Comparison of ENCODE assay signal across 18 cellular contexts in the genomic region with DNA sequence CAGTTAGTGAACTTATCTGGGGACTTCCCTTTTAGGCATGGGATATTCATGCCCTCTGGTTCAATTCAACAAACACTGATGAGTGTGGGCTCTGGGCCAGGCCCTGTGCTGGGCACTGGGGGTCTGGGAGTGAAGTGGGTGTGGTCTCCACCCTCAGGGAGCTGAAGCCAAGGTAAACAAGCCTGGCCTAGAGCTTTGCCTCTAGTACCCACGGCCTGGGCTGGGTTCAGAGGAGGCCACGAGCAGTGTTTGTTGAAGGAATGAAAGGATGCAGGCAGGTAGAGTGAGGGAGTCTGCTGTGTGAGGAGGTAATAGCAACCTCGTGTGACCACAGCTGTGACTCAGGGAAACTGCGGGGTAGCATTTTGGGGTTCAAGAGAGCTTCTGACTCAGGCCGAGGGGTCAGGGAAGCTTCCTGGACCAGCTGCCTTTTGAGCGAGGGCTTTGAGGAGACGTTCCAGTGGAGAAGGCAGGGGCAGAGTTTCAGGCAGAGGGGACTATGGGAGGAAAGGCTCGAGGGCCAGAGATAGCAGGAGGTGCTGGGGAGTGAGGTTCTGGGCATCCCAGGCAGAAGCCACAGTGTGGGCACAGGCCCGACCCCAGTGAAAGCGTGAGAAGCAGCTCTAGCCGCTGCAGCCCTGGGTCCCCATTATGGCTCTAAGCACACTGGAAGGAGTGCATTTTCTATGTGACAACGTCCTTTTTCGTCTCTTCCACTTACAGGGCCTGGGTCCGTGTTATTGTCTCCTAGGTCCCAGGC. TPM values are rescaled to one million over a fixed set of nuclear protein-coding genes. Genes with fewer than 3 reads are reported as not detected.
DNase-seq lines count a peak whose midpoint lies in the region; ATAC-seq and TF ChIP-seq lines count a peak whose summit lies in the region.
"Had no signal": no experiment of that assay in that cellular context is flagged by ENCODE, and none has a peak within 500 bp of the region (broad histone marks: within the 10 kb centered on the region; RNA-seq: fewer than 3 reads in every experiment).

No MANE protein-coding gene starts in this region.

- H3K4me2 ChIP-seq in BLaER1, result peak overlapping the region; percentile 77
- no peak overlapping the region for H3K4me2 ChIP-seq in osteoblast (ENCODE audit: insufficient read depth, low read length)
- no peak overlapping the region for H3K4me2 ChIP-seq in PC-3 (ENCODE audit: low read length)

- CTCF ChIA-PET in PC-3 (lab: Charles Lee), result no interaction called here

- H3K79me2 ChIP-seq in osteoblast (ENCODE audit: insufficient read depth, low read length) (no peaks in the 10 kb centered on the region), PC-3 (ENCODE audit: low read length) (no peaks in the 10 kb centered on the region)

- H3K9ac ChIP-seq in BLaER1, result peak overlapping the region; percentile 19; the same call in 1 of the 2 replicates
- H3K9ac ChIP-seq in PC-3 (ENCODE audit: low read length), result no peak overlapping the region

- H3K27me3 ChIP-seq in BLaER1 (no peaks in the 10 kb centered on the region), osteoblast (ENCODE audit: insufficient read depth, low read length) (no peaks in the 10 kb centered on the region), PC-3 (ENCODE audit: low read length) (no peaks in the 10 kb centered on the region)

- no peak overlapping the region for H2AFZ ChIP-seq in osteoblast (ENCODE audit: low read length)
- H2AFZ ChIP-seq in PC-3 (ENCODE audit: low read length), result no peak overlapping the region

- H3K4me1 ChIP-seq in BLaER1 (peaks cover 36% of the 10 kb centered on the region), osteoblast (ENCODE audit: insufficient read depth, low read length) (peaks cover 3% of the 10 kb centered on the region), PC-3 (ENCODE audit: insufficient read depth, low read length) (no peaks in the 10 kb centered on the region)

- POLR2A ChIA-PET in PC-3 (lab: Charles Lee; ENCODE audit: unreplicated experiment), result no interaction called here

- H3K4me3 ChIP-seq in BLaER1 (no peak overlapping the region), osteoblast (ENCODE audit: insufficient read depth, low read length) (no peak overlapping the region), PC-3 (ENCODE audit: low read length) (no peak overlapping the region)

- intact Hi-C loops in PC-3 (cut with micrococcal nuclease), result no loop called here

- H3K9me2 ChIP-seq in PC-3 (replicated peaks; ENCODE audit: low read length), result no peaks in the 10 kb centered on the region

- H3K36me3 ChIP-seq in BLaER1, result no peaks in the 10 kb centered on the region
- H3K36me3 ChIP-seq in osteoblast (ENCODE audit: insufficient read depth, low read length), result no peaks in the 10 kb centered on the region
- no peaks in the 10 kb centered on the region for H3K36me3 ChIP-seq in PC-3 (ENCODE audit: low read depth, low read length)

- no TSS peak for BruUV-seq in PC-3 (replicated peaks; lab: Mats Ljungman, UMichigan)

- no peaks in the 10 kb centered on the region for H3K9me3 ChIP-seq in BLaER1
- no peaks in the 10 kb centered on the region for H3K9me3 ChIP-seq in osteoblast (ENCODE audit: low read depth, low read length)
- no peaks in the 10 kb centered on the region for H3K9me3 ChIP-seq in PC-3 (ENCODE audit: low read length)

- no peaks in the 10 kb centered on the region for H4K20me1 ChIP-seq in BLaER1
- H4K20me1 ChIP-seq in osteoblast (ENCODE audit: insufficient read depth, low read length), result no peaks in the 10 kb centered on the region
- no peaks in the 10 kb centered on the region for H4K20me1 ChIP-seq in PC-3 (ENCODE audit: low read length)

- H3F3A ChIP-seq in PC-3 (ENCODE audit: low read length, unreplicated experiment), result no peaks in the 10 kb centered on the region

- no peak for TF ChIP-seq CTCF in osteoblast (IDR thresholded peaks at IDR 0.05; ENCODE audit: extremely low read depth, low read depth, low read length)
- no peak for TF ChIP-seq CTCF in PC-3 (conservative IDR thresholded peaks at IDR 0.05; ENCODE audit: low read depth, low read length)

- ATAC-seq in GM19351 (IDR thresholded peaks at IDR 0.05; ENCODE audit: unreplicated experiment), result no peak
- ATAC-seq in PC-3, result no peak

- H3K27ac ChIP-seq in BLaER1 (peak overlapping the region; percentile 44; the same call in 1 of the 2 replicates), osteoblast (ENCODE audit: low read depth, low read length) (no peak overlapping the region), PC-3 (ENCODE audit: low read length) (no peak overlapping the region)

- DNase-seq in NCI-H1092 treated with DMSO at 0.1 percent for 48 hours (lab: John Stamatoyannopoulos, UW) (peak; percentile 50), SHP77 (lab: John Stamatoyannopoulos, UW) (peak; percentile 32 to 37), osteoblast (ENCODE audit: insufficient read length, low spot score, missing footprints) (peak; percentile 34), NCI-H1694 treated with DMSO at 0.1 percent for 48 hours (lab: John Stamatoyannopoulos, UW) (no peak), PC-3 (no peak)
- DNase-seq in effector CD4-positive, alpha-beta T cell, result no peak
- DNase-seq: CD4-positive, CD25-positive, alpha-beta regulatory T cell; DND-41; KG1; NCI-H1105; NCI-H187; NCI-H2171; NCI-H82 had no signal

RNA-seq across cellular contexts. Expression of a gene that starts 5.6 kb away (rescaled TPM):
- total RNA-seq in osteoblast, result under 0.01 and 0.36 TPM in 2 replicates
- 1.7 TPM in 2 replicates for total RNA-seq in PC-3 (2014; rRNA removed)
- total RNA-seq: CD4-positive, CD25-positive, alpha-beta regulatory T cell had no signal

RNA-seq across cellular contexts. Expression of a gene that starts 20.7 kb away (rescaled TPM):
- total RNA-seq in osteoblast, result under 0.01 and 0.36 TPM in 2 replicates
- not detected in 2 replicates for total RNA-seq in PC-3 (2014; rRNA removed)
- total RNA-seq: CD4-positive, CD25-positive, alpha-beta regulatory T cell; H1; MCF 10A; NCI-H460 had no signal

RNA-seq across cellular contexts. Expression of a gene that starts 45.6 kb away (rescaled TPM):
- total RNA-seq in osteoblast (1.2 and 1.4 TPM in 2 replicates), PC-3 (2014; rRNA removed) (not detected in 2 replicates)
- total RNA-seq: CD4-positive, CD25-positive, alpha-beta regulatory T cell; MCF 10A; NCI-H460 had no signal

RNA-seq across cellular contexts. Expression of a gene that starts 45.7 kb away (rescaled TPM):
- 0.59 and 0.72 TPM in 2 replicates for total RNA-seq in osteoblast
- total RNA-seq in PC-3 (2014; rRNA removed), result not detected in 2 replicates
- total RNA-seq: CD4-positive, CD25-positive, alpha-beta regulatory T cell; H1; NCI-H460 had no signal

Comparison
In these comparisons a context has a peak if more than half of its experiments do, and no peak if none do; other contexts are left out.
1. DNase-seq: peak in NCI-H1092 treated with DMSO at 0.1 percent for 48 hours (single experiment), SHP77 (2 of 2) and osteoblast (single experiment); none in NCI-H1694 treated with DMSO at 0.1 percent for 48 hours (single experiment), PC-3 (single experiment) and effector CD4-positive, alpha-beta T cell (single experiment).